Comparison of ENCODE assay signal across 1 cellular context in genomic region chr17:64385187-64386083, GRCh38.
TF ChIP-seq lines count a peak whose summit lies in the region.

No MANE protein-coding gene starts in this region.

TF ChIP-seq in HepG2, 621 proteins besides CTCF, POLR2A, EP300 and RAD21 (continued from another document and continues in another):
- TF ChIP-seq, protein P1, sequence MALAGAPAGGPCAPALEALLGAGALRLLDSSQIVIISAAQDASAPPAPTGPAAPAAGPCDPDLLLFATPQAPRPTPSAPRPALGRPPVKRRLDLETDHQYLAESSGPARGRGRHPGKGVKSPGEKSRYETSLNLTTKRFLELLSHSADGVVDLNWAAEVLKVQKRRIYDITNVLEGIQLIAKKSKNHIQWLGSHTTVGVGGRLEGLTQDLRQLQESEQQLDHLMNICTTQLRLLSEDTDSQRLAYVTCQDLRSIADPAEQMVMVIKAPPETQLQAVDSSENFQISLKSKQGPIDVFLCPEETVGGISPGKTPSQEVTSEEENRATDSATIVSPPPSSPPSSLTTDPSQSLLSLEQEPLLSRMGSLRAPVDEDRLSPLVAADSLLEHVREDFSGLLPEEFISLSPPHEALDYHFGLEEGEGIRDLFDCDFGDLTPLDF (CRISPR knock-in tag; IDR thresholded peaks at IDR 0.05) = no peak
- TF ChIP-seq FUBP1 (CRISPR knock-in tag; IDR thresholded peaks at IDR 0.05; ENCODE audit: borderline replicate concordance) (peak; percentile 28), KDM2A (CRISPR knock-in tag; IDR thresholded peaks at IDR 0.05; ENCODE audit: borderline replicate concordance, low read depth) (peak; percentile 84; the same call in 1 of the 2 replicates), E2F2 (CRISPR knock-in tag; IDR thresholded peaks at IDR 0.05; ENCODE audit: borderline replicate concordance) (no peak; the same call in 1 of the 2 replicates), ZBTB25 (CRISPR knock-in tag; IDR thresholded peaks at IDR 0.05) (peak; percentile 76), ZNF564 (CRISPR knock-in tag; IDR thresholded peaks at IDR 0.05) (peak; percentile 74; the same call in 1 of the 2 replicates), ZNF12 (CRISPR knock-in tag; IDR thresholded peaks at IDR 0.05) (peak; percentile 61; the same call in 1 of the 2 replicates), ZKSCAN1 (IDR thresholded peaks at IDR 0.05; ENCODE audit: low read length) (no peak), ELF1 (CRISPR knock-in tag; IDR thresholded peaks at IDR 0.05) (peak; percentile 44), PATZ1 (CRISPR knock-in tag; IDR thresholded peaks at IDR 0.05) (peak; percentile 97), RBM22 (optimal IDR thresholded peaks at IDR 0.05; ENCODE audit: low read length) (no peak), NFE2L1 (CRISPR knock-in tag; IDR thresholded peaks at IDR 0.05; ENCODE audit: borderline replicate concordance) (no peak), ZNF431 (CRISPR knock-in tag; IDR thresholded peaks at IDR 0.05; ENCODE audit: borderline replicate concordance, low read depth) (peak; percentile 86; the same call in 1 of the 2 replicates), ZNF451 (CRISPR knock-in tag; IDR thresholded peaks at IDR 0.05) (peak; percentile 76; the same call in 1 of the 2 replicates), BRCA1 (CRISPR knock-in tag; IDR thresholded peaks at IDR 0.05) (peak; percentile 57; the same call in 1 of the 2 replicates), NR3C1 (CRISPR knock-in tag; IDR thresholded peaks at IDR 0.05) (no peak), IRF2 (CRISPR knock-in tag; IDR thresholded peaks at IDR 0.05) (peak; percentile 95), ZNF34 (CRISPR knock-in tag; IDR thresholded peaks at IDR 0.05; ENCODE audit: borderline replicate concordance) (0 out of 2 replicates have a peak, but pooled peaks have one; percentile 35), ZNF691 (CRISPR knock-in tag; IDR thresholded peaks at IDR 0.05; ENCODE audit: borderline replicate concordance, low read depth) (peak; percentile 97; the same call in 1 of the 2 replicates), ARNTL (CRISPR knock-in tag; IDR thresholded peaks at IDR 0.05) (peak; percentile 90), ATF3 (CRISPR knock-in tag; IDR thresholded peaks at IDR 0.05) (peak; percentile 99), FOXO1 (CRISPR knock-in tag; IDR thresholded peaks at IDR 0.05) (peak; percentile 99), ARNT (IDR thresholded peaks at IDR 0.05) (no peak), SCMH1 (CRISPR knock-in tag; IDR thresholded peaks at IDR 0.05; ENCODE audit: borderline replicate concordance) (no peak), ZNF550 (CRISPR knock-in tag; IDR thresholded peaks at IDR 0.05; ENCODE audit: borderline replicate concordance) (no peak), RARG (CRISPR knock-in tag; IDR thresholded peaks at IDR 0.05; ENCODE audit: low read depth) (no peak), MATR3 (CRISPR knock-in tag; IDR thresholded peaks at IDR 0.05) (no peak)
- TF ChIP-seq, protein P2, sequence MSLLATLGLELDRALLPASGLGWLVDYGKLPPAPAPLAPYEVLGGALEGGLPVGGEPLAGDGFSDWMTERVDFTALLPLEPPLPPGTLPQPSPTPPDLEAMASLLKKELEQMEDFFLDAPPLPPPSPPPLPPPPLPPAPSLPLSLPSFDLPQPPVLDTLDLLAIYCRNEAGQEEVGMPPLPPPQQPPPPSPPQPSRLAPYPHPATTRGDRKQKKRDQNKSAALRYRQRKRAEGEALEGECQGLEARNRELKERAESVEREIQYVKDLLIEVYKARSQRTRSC (CRISPR knock-in tag; IDR thresholded peaks at IDR 0.05; ENCODE audit: low read depth) = peak; percentile 24
- TF ChIP-seq, protein P3, sequence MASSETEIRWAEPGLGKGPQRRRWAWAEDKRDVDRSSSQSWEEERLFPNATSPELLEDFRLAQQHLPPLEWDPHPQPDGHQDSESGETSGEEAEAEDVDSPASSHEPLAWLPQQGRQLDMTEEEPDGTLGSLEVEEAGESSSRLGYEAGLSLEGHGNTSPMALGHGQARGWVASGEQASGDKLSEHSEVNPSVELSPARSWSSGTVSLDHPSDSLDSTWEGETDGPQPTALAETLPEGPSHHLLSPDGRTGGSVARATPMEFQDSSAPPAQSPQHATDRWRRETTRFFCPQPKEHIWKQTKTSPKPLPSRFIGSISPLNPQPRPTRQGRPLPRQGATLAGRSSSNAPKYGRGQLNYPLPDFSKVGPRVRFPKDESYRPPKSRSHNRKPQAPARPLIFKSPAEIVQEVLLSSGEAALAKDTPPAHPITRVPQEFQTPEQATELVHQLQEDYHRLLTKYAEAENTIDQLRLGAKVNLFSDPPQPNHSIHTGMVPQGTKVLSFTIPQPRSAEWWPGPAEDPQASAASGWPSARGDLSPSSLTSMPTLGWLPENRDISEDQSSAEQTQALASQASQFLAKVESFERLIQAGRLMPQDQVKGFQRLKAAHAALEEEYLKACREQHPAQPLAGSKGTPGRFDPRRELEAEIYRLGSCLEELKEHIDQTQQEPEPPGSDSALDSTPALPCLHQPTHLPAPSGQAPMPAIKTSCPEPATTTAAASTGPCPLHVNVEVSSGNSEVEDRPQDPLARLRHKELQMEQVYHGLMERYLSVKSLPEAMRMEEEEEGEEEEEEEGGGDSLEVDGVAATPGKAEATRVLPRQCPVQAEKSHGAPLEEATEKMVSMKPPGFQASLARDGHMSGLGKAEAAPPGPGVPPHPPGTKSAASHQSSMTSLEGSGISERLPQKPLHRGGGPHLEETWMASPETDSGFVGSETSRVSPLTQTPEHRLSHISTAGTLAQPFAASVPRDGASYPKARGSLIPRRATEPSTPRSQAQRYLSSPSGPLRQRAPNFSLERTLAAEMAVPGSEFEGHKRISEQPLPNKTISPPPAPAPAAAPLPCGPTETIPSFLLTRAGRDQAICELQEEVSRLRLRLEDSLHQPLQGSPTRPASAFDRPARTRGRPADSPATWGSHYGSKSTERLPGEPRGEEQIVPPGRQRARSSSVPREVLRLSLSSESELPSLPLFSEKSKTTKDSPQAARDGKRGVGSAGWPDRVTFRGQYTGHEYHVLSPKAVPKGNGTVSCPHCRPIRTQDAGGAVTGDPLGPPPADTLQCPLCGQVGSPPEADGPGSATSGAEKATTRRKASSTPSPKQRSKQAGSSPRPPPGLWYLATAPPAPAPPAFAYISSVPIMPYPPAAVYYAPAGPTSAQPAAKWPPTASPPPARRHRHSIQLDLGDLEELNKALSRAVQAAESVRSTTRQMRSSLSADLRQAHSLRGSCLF (CRISPR knock-in tag; IDR thresholded peaks at IDR 0.05; ENCODE audit: borderline replicate concordance) = no peak; the same call in 1 of the 2 replicates
- TF ChIP-seq, protein P4, sequence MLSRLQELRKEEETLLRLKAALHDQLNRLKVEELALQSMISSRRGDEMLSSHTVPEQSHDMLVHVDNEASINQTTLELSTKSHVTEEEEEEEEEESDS (CRISPR knock-in tag; IDR thresholded peaks at IDR 0.05; ENCODE audit: borderline replicate concordance) = peak; percentile 42; the same call in 1 of the 2 replicates
- TF ChIP-seq, protein P5, sequence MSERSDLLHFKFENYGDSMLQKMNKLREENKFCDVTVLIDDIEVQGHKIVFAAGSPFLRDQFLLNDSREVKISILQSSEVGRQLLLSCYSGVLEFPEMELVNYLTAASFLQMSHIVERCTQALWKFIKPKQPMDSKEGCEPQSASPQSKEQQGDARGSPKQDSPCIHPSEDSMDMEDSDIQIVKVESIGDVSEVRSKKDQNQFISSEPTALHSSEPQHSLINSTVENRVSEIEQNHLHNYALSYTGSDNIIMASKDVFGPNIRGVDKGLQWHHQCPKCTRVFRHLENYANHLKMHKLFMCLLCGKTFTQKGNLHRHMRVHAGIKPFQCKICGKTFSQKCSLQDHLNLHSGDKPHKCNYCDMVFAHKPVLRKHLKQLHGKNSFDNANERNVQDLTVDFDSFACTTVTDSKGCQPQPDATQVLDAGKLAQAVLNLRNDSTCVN (CRISPR knock-in tag; IDR thresholded peaks at IDR 0.05; ENCODE audit: borderline replicate concordance) = peak; percentile 93
